ENCODE assay signal across 1 cellular context in genomic region chr16:27333549-27333948, GRCh38.
TF ChIP-seq lines count a peak whose summit lies in the region.

No MANE protein-coding gene starts in this region.

TF ChIP-seq in IMR-90, 13 proteins besides CTCF, POLR2A, EP300 and RAD21:
- TF ChIP-seq NFE2L2 (IDR thresholded peaks at IDR 0.05; ENCODE audit: low read depth, low read length): no peak
- TF ChIP-seq MAZ (IDR thresholded peaks at IDR 0.05; ENCODE audit: borderline replicate concordance, low read depth, low read length): no peak
- no peak for TF ChIP-seq MAFK (IDR thresholded peaks at IDR 0.05; ENCODE audit: low read depth, low read length)
- no peak for TF ChIP-seq SMC3 (IDR thresholded peaks at IDR 0.05; ENCODE audit: low read depth, low read length)
- no peak for TF ChIP-seq CEBPB (IDR thresholded peaks at IDR 0.05; ENCODE audit: low read depth, low read length)
- no peak for TF ChIP-seq BHLHE40 (IDR thresholded peaks at IDR 0.05; ENCODE audit: low read depth, low read length)
- no peak for TF ChIP-seq USF2 (IDR thresholded peaks at IDR 0.05; ENCODE audit: low read depth, low read length)
- TF ChIP-seq RCOR1 (IDR thresholded peaks at IDR 0.05; ENCODE audit: insufficient replicate concordance, low read length): no peak
- no peak for TF ChIP-seq CHD1 (IDR thresholded peaks at IDR 0.05; ENCODE audit: low read depth, low read length)
- no peak for TF ChIP-seq MXI1 (IDR thresholded peaks at IDR 0.05; ENCODE audit: borderline replicate concordance, low read depth, low read length)
- no peak for TF ChIP-seq FOS (IDR thresholded peaks at IDR 0.05; ENCODE audit: low read depth, low read length)
- TF ChIP-seq ELK1 (IDR thresholded peaks at IDR 0.05; ENCODE audit: borderline replicate concordance, low read depth, low read length): no peak
- TF ChIP-seq RFX5 (IDR thresholded peaks at IDR 0.05; ENCODE audit: low read depth, low read length): no peak
